ENCODE assay signal across 17 cellular contexts in the genomic region with DNA sequence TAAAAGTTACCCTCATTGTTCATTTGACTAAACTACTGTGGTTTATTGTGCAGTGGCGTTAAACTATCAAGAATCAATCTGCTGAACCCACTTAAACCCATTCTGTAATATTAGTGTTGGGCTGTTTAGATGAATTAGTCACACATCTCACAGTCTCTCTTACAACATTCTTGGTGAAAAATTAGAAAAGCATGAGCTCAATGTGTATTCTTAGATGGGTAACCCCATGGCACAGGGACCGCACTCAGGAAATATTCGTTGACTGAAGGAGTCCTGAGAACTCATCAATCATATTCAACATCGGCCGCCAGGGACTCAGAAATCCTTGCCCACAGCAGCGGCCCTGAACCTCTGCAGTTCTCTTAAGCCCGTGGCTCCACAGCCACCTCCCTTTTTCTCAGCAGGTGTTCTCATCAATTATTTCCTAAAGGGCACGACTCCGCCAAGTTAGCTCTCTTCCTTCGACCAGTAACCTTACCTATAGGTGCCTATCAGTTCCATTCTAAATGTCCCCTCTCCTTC.
"Had no signal": no experiment of that assay in that cellular context is flagged by ENCODE, and none has a peak within 500 bp of the region (broad histone marks: within the 10 kb centered on the region; RNA-seq: fewer than 3 reads in every experiment).

No MANE protein-coding gene starts in this region.

- H3K4me2 ChIP-seq: hepatocyte had no signal

- H3K36me3 ChIP-seq: colonic mucosa, pancreas, right lobe of liver had no signal

- ATAC-seq: foreskin keratinocyte; pancreas; right lobe of liver; stimulated activated memory B cell treated with anti-CD40 and anti-IgM and Interleukin-4, amounts not matched to agents 10 μg/mL and 1 μg/mL and 100 μg/mL, for 72 hours had no signal

- H3K27ac ChIP-seq: colonic mucosa, esophagus squamous epithelium, foreskin keratinocyte, hepatocyte, pancreas, right lobe of liver, spleen, stomach had no signal

- H3K4me1 ChIP-seq: colonic mucosa, esophagus squamous epithelium, foreskin keratinocyte, pancreas, right lobe of liver, spleen, stomach had no signal

- H3K9me3 ChIP-seq: colonic mucosa, pancreas, right lobe of liver had no signal

- H3K27me3 ChIP-seq: colonic mucosa, esophagus squamous epithelium, foreskin keratinocyte, hepatocyte, pancreas, right lobe of liver, spleen, stomach had no signal

- H3K4me3 ChIP-seq: colonic mucosa, esophagus squamous epithelium, hepatocyte, pancreas, right lobe of liver, spleen, stomach had no signal

- DNase-seq: colonic mucosa; dermis blood vessel endothelial cell; esophagus squamous epithelium; foreskin keratinocyte; kidney glomerular epithelial cell; occipital lobe; pancreas; retina; right lobe of liver; spleen; stimulated activated CD4-positive, alpha-beta T cell treated with anti-CD3 and anti-CD28 coated beads, Interleukin-15, amount 100 ng/mL, for 24 hours; stimulated activated CD4-positive, alpha-beta T cell treated with anti-CD3 and anti-CD28 coated beads, Interleukin-1b, Interleukin-23, amount 100 ng/mL, for 48 hours; stimulated activated CD4-positive, alpha-beta T cell treated with anti-CD3 and anti-CD28 coated beads, Interleukin-4, amount 100 ng/mL, for 24 hours; stomach; substantia nigra had no signal

- H2AFZ ChIP-seq: hepatocyte had no signal
